ENCODE assay signal across 14 cellular contexts in the genomic region with DNA sequence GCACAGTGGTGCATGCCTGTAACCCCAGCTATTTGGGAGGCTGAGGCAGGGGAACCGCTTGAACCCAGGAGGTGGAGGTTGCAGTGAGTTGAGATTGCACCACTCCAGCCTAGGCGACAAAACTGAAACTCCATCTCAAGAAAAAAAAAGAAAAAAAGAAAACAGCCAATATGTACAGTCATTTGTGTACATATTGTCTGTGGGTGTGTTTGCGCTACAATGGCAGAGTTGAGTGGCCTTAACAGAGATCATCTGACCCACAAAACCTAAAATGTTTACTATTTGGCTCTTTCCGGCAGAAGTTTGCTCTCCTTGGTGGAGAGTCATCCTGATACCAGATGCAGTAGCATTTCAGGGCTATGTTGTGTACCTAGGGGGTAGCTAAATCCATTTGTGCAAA. TPM values are rescaled to one million over a fixed set of nuclear protein-coding genes. Genes with fewer than 3 reads are reported as not detected.
DNase-seq lines count a peak whose midpoint lies in the region; ATAC-seq and TF ChIP-seq lines count a peak whose summit lies in the region.
"Had no signal": no experiment of that assay in that cellular context is flagged by ENCODE, and none has a peak within 500 bp of the region (broad histone marks: within the 10 kb centered on the region; RNA-seq: fewer than 3 reads in every experiment).

No MANE protein-coding gene starts in this region.

- H3K27ac Mint-ChIP-seq in CD8-positive, alpha-beta memory T cell, result peak overlapping the region in 6 of 8 donors; percentile 75 to 96 (median 87)
- peak overlapping the region; percentile 96 for H3K27ac Mint-ChIP-seq in activated CD4-positive, alpha-beta memory T cell treated with anti-CD3 and anti-CD28 coated beads, Interleukin-2, amount 10 ng/mL, durations not matched to agents 7 days and 5 days
- no peak overlapping the region for H3K27ac Mint-ChIP-seq in MCF 10A (ENCODE audit: low read depth, unreplicated experiment)
- H3K27ac Mint-ChIP-seq: dendritic cell treated with granulocyte-macrophage colony-stimulating factor and Interleukin-4, amounts not matched to agents 40 ng/mL and 50 ng/mL, for 4 days; memory B cell had no signal

- no peak for TF ChIP-seq CTCF in MCF 10A (IDR thresholded peaks at IDR 0.05; ENCODE audit: unreplicated experiment)

- BruUV-seq in MCF 10A (replicated peaks; lab: Mats Ljungman, UMichigan), result no TSS peak

- ATAC-seq in GM18519 (IDR thresholded peaks at IDR 0.05; ENCODE audit: low FRiP score, unreplicated experiment), result peak; percentile 88
- peak; percentile 89 for ATAC-seq in HG02852 (IDR thresholded peaks at IDR 0.05; ENCODE audit: unreplicated experiment)
- ATAC-seq: gastroesophageal sphincter had no signal

- no peaks in the 10 kb centered on the region for H3K27me3 ChIP-seq in CD8-positive, alpha-beta memory T cell (ENCODE audit: insufficient read depth, low read length, poor library complexity, severe bottlenecking)
- H3K27me3 ChIP-seq: gastroesophageal sphincter had no signal

- H3K4me3 Mint-ChIP-seq in CD8-positive, alpha-beta memory T cell, result peak overlapping the region in 6 of 7 donors; percentile 3 to 86 (median 63)
- peak overlapping the region; percentile 7 for H3K4me3 Mint-ChIP-seq in activated CD4-positive, alpha-beta memory T cell treated with anti-CD3 and anti-CD28 coated beads, Interleukin-2, amount 10 ng/mL, durations not matched to agents 7 days and 5 days
- H3K4me3 Mint-ChIP-seq in MCF 10A (ENCODE audit: unreplicated experiment), result no peak overlapping the region
- H3K4me3 Mint-ChIP-seq: dendritic cell treated with granulocyte-macrophage colony-stimulating factor and Interleukin-4, amounts not matched to agents 40 ng/mL and 50 ng/mL, for 4 days; memory B cell had no signal

- no peaks in the 10 kb centered on the region for H3K9me3 ChIP-seq in CD8-positive, alpha-beta memory T cell (ENCODE audit: low read length)
- H3K9me3 ChIP-seq: gastroesophageal sphincter had no signal

- H3K4me3 ChIP-seq in CD8-positive, alpha-beta memory T cell (ENCODE audit: low read length), result no peak overlapping the region
- H3K4me3 ChIP-seq: gastroesophageal sphincter had no signal

- DNase-seq in CD8-positive, alpha-beta memory T cell, result no peak
- peak; percentile 64 for DNase-seq in activated CD4-positive, alpha-beta memory T cell treated with anti-CD3 and anti-CD28 coated beads, Interleukin-2, amount 10 ng/mL, durations not matched to agents 7 days and 5 days
- DNase-seq in MCF 10A (ENCODE audit: unreplicated experiment) (no peak), cerebellar cortex (ENCODE audit: low spot score) (no peak), NCI-H1092 treated with DMSO at 0.1 percent for 48 hours (lab: John Stamatoyannopoulos, UW) (no peak), COLO829 (ENCODE audit: low spot score) (no peak)
- DNase-seq: NCI-H1436 treated with DMSO at 0.1 percent for 48 hours, retina, T1000 had no signal

- POLR2A ChIA-PET in CD8-positive, alpha-beta memory T cell (lab: Charles Lee), result interaction anchor here (1.2 kb wide), 1 partner anchor 34 kb away, joined by 3 read pairs; no protein-coding TSS in a partner anchor
- POLR2A ChIA-PET in activated CD4-positive, alpha-beta memory T cell treated with anti-CD3 and anti-CD28 coated beads, Interleukin-2, amount 10 ng/mL, durations not matched to agents 7 days and 5 days (lab: Charles Lee), result interaction anchor here (0.8 to 8.1 kb wide), 13 partner anchors 8 to 111 kb away, joined by 3 to 158 read pairs (median 9); partner anchors contain the start of genes AMZ2, ARSG and SLC16A6
- POLR2A ChIA-PET in MCF 10A (lab: Yijun Ruan, JAX), result interaction anchor here (1.2 kb wide), 1 partner anchor 40 kb away, joined by 3 read pairs; no protein-coding TSS in a partner anchor

- peaks cover 81 to 94% (median 93%) of the 10 kb centered on the region in 3 donors for H3K4me1 Mint-ChIP-seq in CD8-positive, alpha-beta memory T cell
- peaks cover 93% of the 10 kb centered on the region for H3K4me1 Mint-ChIP-seq in activated CD4-positive, alpha-beta memory T cell treated with anti-CD3 and anti-CD28 coated beads, Interleukin-2, amount 10 ng/mL, durations not matched to agents 7 days and 5 days
- H3K4me1 Mint-ChIP-seq in MCF 10A (ENCODE audit: insufficient read depth, unreplicated experiment), result no peaks in the 10 kb centered on the region

- no peak overlapping the region for H3K27ac ChIP-seq in CD8-positive, alpha-beta memory T cell (ENCODE audit: low read depth, low read length)
- H3K27ac ChIP-seq: gastroesophageal sphincter had no signal

- H3K27me3 Mint-ChIP-seq in CD8-positive, alpha-beta memory T cell, result peaks cover 0 to 1% of the 10 kb centered on the region in 2 donors
- H3K27me3 Mint-ChIP-seq in activated CD4-positive, alpha-beta memory T cell treated with anti-CD3 and anti-CD28 coated beads, Interleukin-2, amount 10 ng/mL, durations not matched to agents 7 days and 5 days, result no peaks in the 10 kb centered on the region
- no peaks in the 10 kb centered on the region for H3K27me3 Mint-ChIP-seq in MCF 10A (ENCODE audit: insufficient read depth, unreplicated experiment)
- H3K27me3 Mint-ChIP-seq: dendritic cell treated with granulocyte-macrophage colony-stimulating factor and Interleukin-4, amounts not matched to agents 40 ng/mL and 50 ng/mL, for 4 days; memory B cell had no signal

- H3K4me1 ChIP-seq in CD8-positive, alpha-beta memory T cell (ENCODE audit: insufficient read depth, low read length), result peaks cover 94% of the 10 kb centered on the region
- H3K4me1 ChIP-seq: gastroesophageal sphincter had no signal

- H3K36me3 ChIP-seq in CD8-positive, alpha-beta memory T cell (ENCODE audit: insufficient read depth, low read length), result no peaks in the 10 kb centered on the region

- intact Hi-C loops in MCF 10A (cut with micrococcal nuclease), result no loop called here

- CTCF ChIA-PET in CD8-positive, alpha-beta memory T cell (lab: Charles Lee), result interaction anchor here (1.3 kb wide), 1 partner anchor 34 kb away, joined by 3 read pairs; no protein-coding TSS in a partner anchor
- CTCF ChIA-PET in activated CD4-positive, alpha-beta memory T cell treated with anti-CD3 and anti-CD28 coated beads, Interleukin-2, amount 10 ng/mL, durations not matched to agents 7 days and 5 days (lab: Charles Lee), result interaction anchor here (0.8 to 2.3 kb wide), 3 partner anchors 11 to 57 kb away, joined by 3 to 9 read pairs (median 3); partner anchors contain the start of gene ARSG
- CTCF ChIA-PET in MCF 10A (lab: Yijun Ruan, JAX), result no interaction called here

- H3K36me3 Mint-ChIP-seq in CD8-positive, alpha-beta memory T cell, result peaks cover 0 to 2% (median 0%) of the 10 kb centered on the region in 3 donors
- H3K36me3 Mint-ChIP-seq in activated CD4-positive, alpha-beta memory T cell treated with anti-CD3 and anti-CD28 coated beads, Interleukin-2, amount 10 ng/mL, durations not matched to agents 7 days and 5 days (ENCODE audit: low read depth), result peaks cover 24% of the 10 kb centered on the region
- H3K36me3 Mint-ChIP-seq in MCF 10A (ENCODE audit: insufficient read depth, unreplicated experiment), result no peaks in the 10 kb centered on the region

- H3K9me3 Mint-ChIP-seq in CD8-positive, alpha-beta memory T cell, result no peaks in the 10 kb centered on the region
- H3K9me3 Mint-ChIP-seq in activated CD4-positive, alpha-beta memory T cell treated with anti-CD3 and anti-CD28 coated beads, Interleukin-2, amount 10 ng/mL, durations not matched to agents 7 days and 5 days, result no peaks in the 10 kb centered on the region
- H3K9me3 Mint-ChIP-seq in MCF 10A (ENCODE audit: unreplicated experiment), result no peaks in the 10 kb centered on the region
- H3K9me3 Mint-ChIP-seq: dendritic cell treated with granulocyte-macrophage colony-stimulating factor and Interleukin-4, amounts not matched to agents 40 ng/mL and 50 ng/mL, for 4 days; memory B cell had no signal

RNA-seq across cellular contexts. Expression of gene ARSG, which starts 57.9 kb away (rescaled TPM):
- total RNA-seq in CD8-positive, alpha-beta memory T cell, result 1 to 10 TPM; 7.0 to 7.7 TPM
- 9.5 TPM for polyA plus RNA-seq in CD8-positive, alpha-beta memory T cell
- 10 to 100 TPM; 13.5 to 16.8 TPM for total RNA-seq in activated CD4-positive, alpha-beta memory T cell treated with anti-CD3 and anti-CD28 coated beads, Interleukin-2, amount 10 ng/mL, durations not matched to agents 7 days and 5 days
- 5.0 and 5.9 TPM in 2 replicates for total RNA-seq in MCF 10A (2022)

RNA-seq across cellular contexts. Expression of gene SLC16A6, which starts 58.2 kb away (rescaled TPM):
- 1 to 10 TPM; 8.4 to 9.4 TPM for total RNA-seq in CD8-positive, alpha-beta memory T cell
- 1.3 TPM for polyA plus RNA-seq in CD8-positive, alpha-beta memory T cell
- total RNA-seq in activated CD4-positive, alpha-beta memory T cell treated with anti-CD3 and anti-CD28 coated beads, Interleukin-2, amount 10 ng/mL, durations not matched to agents 7 days and 5 days, result 10 to 100 TPM; 10.4 to 10.8 TPM
- total RNA-seq in MCF 10A (2022), result 1.4 and 1.6 TPM in 2 replicates
